ENCODE assay signal across 9 cellular contexts in genomic region chrX:103404225-103405008, GRCh38.
DNase-seq lines count a peak whose midpoint lies in the region; ATAC-seq and TF ChIP-seq lines count a peak whose summit lies in the region.
"Had no signal": no experiment of that assay in that cellular context is flagged by ENCODE, and none has a peak within 500 bp of the region (broad histone marks: within the 10 kb centered on the region; RNA-seq: fewer than 3 reads in every experiment).

No MANE protein-coding gene starts in this region.

- H3K27me3 ChIP-seq in effector memory CD4-positive, alpha-beta T cell (replicated peaks; ENCODE audit: control insufficient read depth, insufficient read depth, low read length, poor library complexity, severe bottlenecking): no peaks in the 10 kb centered on the region

- H3K9me3 ChIP-seq in effector memory CD4-positive, alpha-beta T cell (ENCODE audit: control insufficient read depth, low read length): no peaks in the 10 kb centered on the region
- H3K9me3 ChIP-seq: BLaER1 had no signal

- ATAC-seq in HG02642 (IDR thresholded peaks at IDR 0.05; ENCODE audit: poor library complexity, unreplicated experiment): peak; percentile 98

- H3K27ac ChIP-seq in effector memory CD4-positive, alpha-beta T cell (ENCODE audit: insufficient read depth, low read length, poor library complexity, severe bottlenecking): no peak overlapping the region
- H3K27ac ChIP-seq: BLaER1 had no signal

- no peak for TF ChIP-seq CTCF in WI38 (IDR thresholded peaks at IDR 0.05; ENCODE audit: low read depth, low read length)

- H3K4me3 ChIP-seq in WI38 (ENCODE audit: low read depth, low read length): peak overlapping the region; percentile 70
- peak overlapping the region; percentile 25 for H3K4me3 ChIP-seq in effector memory CD4-positive, alpha-beta T cell (ENCODE audit: insufficient read depth, low read depth, low read length, poor library complexity, severe bottlenecking)
- H3K4me3 ChIP-seq: BLaER1 had no signal

- DNase-seq in NCI-H2029 (lab: John Stamatoyannopoulos, UW): peak; percentile 21
- no peak for DNase-seq in NCI-H2029 treated with DMSO at 0.1 percent for 48 hours (lab: John Stamatoyannopoulos, UW)
- peak; percentile 62 for DNase-seq in NCI-H1105 (lab: John Stamatoyannopoulos, UW)
- peak in 1 of 3 donors; percentile 1 for DNase-seq in effector memory CD4-positive, alpha-beta T cell
- DNase-seq in medulla oblongata (ENCODE audit: extremely low spot score): peak; percentile 29
- peak; percentile 9 for DNase-seq in stimulated activated CD8-positive, alpha-beta memory T cell treated with anti-CD3 and anti-CD28 coated beads, Interleukin-12 subunit alpha, Interleukin-12 subunit beta, amount 100 ng/mL, for 24 hours (ENCODE audit: extremely low read depth)

- H3K36me3 ChIP-seq in effector memory CD4-positive, alpha-beta T cell (ENCODE audit: control insufficient read depth, insufficient read depth, low read length): no peaks in the 10 kb centered on the region
- H3K36me3 ChIP-seq: BLaER1 had no signal

- H3K4me1 ChIP-seq in effector memory CD4-positive, alpha-beta T cell (ENCODE audit: control insufficient read depth, insufficient read depth, low read length, poor library complexity, severe bottlenecking): no peaks in the 10 kb centered on the region
- H3K4me1 ChIP-seq: BLaER1 had no signal
